Comparison of ENCODE assay signal across 8 cellular contexts in genomic region chr15:63504979-63505841, GRCh38. TPM values are rescaled to one million over a fixed set of nuclear protein-coding genes. Genes with fewer than 3 reads are reported as not detected.
DNase-seq lines count a peak whose midpoint lies in the region; ATAC-seq and TF ChIP-seq lines count a peak whose summit lies in the region.

No MANE protein-coding gene starts in this region.

- peak overlapping the region; percentile 94 for H3K4me3 Mint-ChIP-seq in activated CD4-positive, alpha-beta memory T cell treated with anti-CD3 and anti-CD28 coated beads, Interleukin-2, amount 10 ng/mL, durations not matched to agents 7 days and 5 days
- peak overlapping the region; percentile 89 for H3K4me3 Mint-ChIP-seq in endothelial cell (ENCODE audit: unreplicated experiment)

- ATAC-seq in HG02798 (IDR thresholded peaks at IDR 0.05; ENCODE audit: poor library complexity, unreplicated experiment): peak; percentile 12

- no peak for TF ChIP-seq CTCF in endothelial cell (IDR thresholded peaks at IDR 0.05; ENCODE audit: unreplicated experiment)

- peak overlapping the region; percentile 83 for H3K27ac ChIP-seq in substantia nigra (ENCODE audit: low read depth, low read length, poor library complexity, severe bottlenecking)

- peaks cover 82% of the 10 kb centered on the region for H3K4me1 Mint-ChIP-seq in activated CD4-positive, alpha-beta memory T cell treated with anti-CD3 and anti-CD28 coated beads, Interleukin-2, amount 10 ng/mL, durations not matched to agents 7 days and 5 days
- peaks cover 35% of the 10 kb centered on the region for H3K4me1 Mint-ChIP-seq in endothelial cell (ENCODE audit: unreplicated experiment)

- no peaks in the 10 kb centered on the region for H3K27me3 Mint-ChIP-seq in activated CD4-positive, alpha-beta memory T cell treated with anti-CD3 and anti-CD28 coated beads, Interleukin-2, amount 10 ng/mL, durations not matched to agents 7 days and 5 days
- no peaks in the 10 kb centered on the region for H3K27me3 Mint-ChIP-seq in endothelial cell (ENCODE audit: unreplicated experiment)

- H3K9me3 Mint-ChIP-seq in activated CD4-positive, alpha-beta memory T cell treated with anti-CD3 and anti-CD28 coated beads, Interleukin-2, amount 10 ng/mL, durations not matched to agents 7 days and 5 days: no peaks in the 10 kb centered on the region
- no peaks in the 10 kb centered on the region for H3K9me3 Mint-ChIP-seq in endothelial cell (ENCODE audit: unreplicated experiment)

- H3K36me3 Mint-ChIP-seq in activated CD4-positive, alpha-beta memory T cell treated with anti-CD3 and anti-CD28 coated beads, Interleukin-2, amount 10 ng/mL, durations not matched to agents 7 days and 5 days (ENCODE audit: low read depth): peaks cover 6% of the 10 kb centered on the region
- peaks cover 7% of the 10 kb centered on the region for H3K36me3 Mint-ChIP-seq in endothelial cell (ENCODE audit: low read depth, unreplicated experiment)

- CTCF ChIA-PET in activated CD4-positive, alpha-beta memory T cell treated with anti-CD3 and anti-CD28 coated beads, Interleukin-2, amount 10 ng/mL, durations not matched to agents 7 days and 5 days (lab: Charles Lee): interaction anchor here (0.6 to 5.6 kb wide), 20 partner anchors 9 to 581 kb away, joined by 3 to 56 read pairs (median 6); no protein-coding TSS in a partner anchor

- DNase-seq in NK-92 treated with Interleukin-12 subunit alpha and Interleukin-12 subunit beta, amount 100 ng/mL, for 24 hours (lab: John Stamatoyannopoulos, UW): peak; percentile 60
- DNase-seq in NK-92 (lab: John Stamatoyannopoulos, UW; ENCODE audit: unreplicated experiment) (no peak), NCI-H345 (lab: John Stamatoyannopoulos, UW) (peak; percentile 35), endothelial cell (ENCODE audit: low spot score) (peak; percentile 50), mesenteric fat pad (ENCODE audit: low spot score) (peak; percentile 90), substantia nigra (lab: John Stamatoyannopoulos, UW) (peak in 37 of 49 donors; percentile 8 to 76 (median 44))
- DNase-seq in activated CD4-positive, alpha-beta memory T cell treated with anti-CD3 and anti-CD28 coated beads, Interleukin-2, amount 10 ng/mL, durations not matched to agents 7 days and 5 days: peak; percentile 53

- H3K27ac Mint-ChIP-seq in activated CD4-positive, alpha-beta memory T cell treated with anti-CD3 and anti-CD28 coated beads, Interleukin-2, amount 10 ng/mL, durations not matched to agents 7 days and 5 days: peak overlapping the region; percentile 90
- H3K27ac Mint-ChIP-seq in endothelial cell (ENCODE audit: unreplicated experiment): peak overlapping the region; percentile 40

- POLR2A ChIA-PET in activated CD4-positive, alpha-beta memory T cell treated with anti-CD3 and anti-CD28 coated beads, Interleukin-2, amount 10 ng/mL, durations not matched to agents 7 days and 5 days (lab: Charles Lee): interaction anchor here (0.8 to 8.4 kb wide), 29 partner anchors 8 to 1800 kb away, joined by 3 to 175 read pairs (median 5); partner anchors contain the start of genes CIAO2A, FBXL22 and RNU5B-1

RNA-seq across cellular contexts. Expression of gene USP3, which starts 0.8 kb away (rescaled TPM):
- total RNA-seq in activated CD4-positive, alpha-beta memory T cell treated with anti-CD3 and anti-CD28 coated beads, Interleukin-2, amount 10 ng/mL, durations not matched to agents 7 days and 5 days: 10 to 100 TPM; 67.9 to 68.7 TPM
- total RNA-seq in endothelial cell (ENCODE audit: unreplicated experiment) (33.5 TPM), mesenteric fat pad (54.7 TPM)
